9 cellular contexts compared by ENCODE assay signal in the genomic region with DNA sequence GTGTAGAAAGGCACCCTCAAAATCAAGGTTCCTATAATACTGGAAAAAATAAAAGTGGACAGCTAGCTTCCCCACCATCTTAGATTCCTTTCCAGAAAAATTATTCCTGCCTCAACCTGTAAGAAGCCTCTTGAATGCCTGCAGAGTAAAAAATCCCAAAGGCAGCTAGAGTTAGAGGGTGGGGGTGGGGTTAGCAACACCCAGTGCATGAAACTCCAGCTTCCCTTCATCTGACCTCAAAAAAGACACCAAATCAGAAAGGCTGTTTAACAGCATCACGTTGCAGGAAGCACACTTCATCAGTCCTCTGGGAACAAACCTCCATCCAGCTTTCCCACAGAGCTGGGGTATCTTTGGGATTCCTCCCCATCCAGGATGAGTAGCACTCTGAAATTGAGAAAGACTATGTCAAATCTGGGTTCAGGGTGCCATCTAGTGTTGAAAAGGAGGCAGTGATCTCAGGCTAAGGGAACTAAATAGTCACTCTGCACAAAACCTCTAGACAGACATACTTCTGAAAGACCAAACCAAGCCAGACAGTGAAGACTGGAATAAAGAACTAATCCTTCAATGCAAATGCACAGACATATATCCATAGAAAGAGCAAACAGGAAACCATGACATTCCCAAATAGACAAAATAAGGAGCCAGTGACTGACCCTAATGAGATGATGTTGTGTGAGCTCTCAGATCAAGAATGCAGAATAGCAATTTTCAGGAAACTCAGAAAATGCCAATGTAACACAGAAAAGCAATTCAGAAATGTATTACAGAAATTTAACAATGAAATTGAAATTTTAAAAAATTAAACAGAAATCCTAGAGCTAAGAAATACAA.
DNase-seq lines count a peak whose midpoint lies in the region; ATAC-seq and TF ChIP-seq lines count a peak whose summit lies in the region.
"Had no signal": no experiment of that assay in that cellular context is flagged by ENCODE, and none has a peak within 500 bp of the region (broad histone marks: within the 10 kb centered on the region; RNA-seq: fewer than 3 reads in every experiment).

No MANE protein-coding gene starts in this region.

- peak; percentile 53 for ATAC-seq in GM19035 (IDR thresholded peaks at IDR 0.05; ENCODE audit: unreplicated experiment)

- CTCF ChIA-PET in SK-N-SH (lab: Yijun Ruan, JAX), result interaction anchor here (0.6 to 2.6 kb wide), 20 partner anchors 10 to 437 kb away, joined by 3 to 16 read pairs (median 3); no protein-coding TSS in a partner anchor

- no peaks in the 10 kb centered on the region for H4K20me1 ChIP-seq in SK-N-SH (ENCODE audit: insufficient read depth)

- H2AFZ ChIP-seq in SK-N-SH (ENCODE audit: low read depth), result no peak overlapping the region

- TF ChIP-seq RAD21 in SK-N-SH (IDR thresholded peaks at IDR 0.05; ENCODE audit: low read length), result peak; percentile 78

- peaks cover 16% of the 10 kb centered on the region for H3K9me3 Mint-ChIP-seq in neural crest cell

- H3K79me2 ChIP-seq in SK-N-SH (ENCODE audit: insufficient read depth), result no peaks in the 10 kb centered on the region

- peaks cover 48% of the 10 kb centered on the region for H3K36me3 Mint-ChIP-seq in neural crest cell (ENCODE audit: low read depth)

- H3K4me1 Mint-ChIP-seq in neural crest cell, result no peaks in the 10 kb centered on the region

- no peak overlapping the region for H3K27ac ChIP-seq in SK-N-SH (ENCODE audit: low read depth in 2 of 2, low read length in 1 of 2)

- no peak for TF ChIP-seq EP300 in SK-N-SH (IDR thresholded peaks at IDR 0.05; ENCODE audit: borderline replicate concordance in 1 of 2, low read depth in 1 of 2, low read length in 1 of 2)

- no peaks in the 10 kb centered on the region for H3K4me1 ChIP-seq in SK-N-SH (ENCODE audit: control insufficient read depth in 1 of 2, insufficient read depth in 2 of 2, low read depth in 1 of 2, low read length in 1 of 2)

- DNase-seq in DMS114 treated with DMSO at 0.1 percent for 48 hours (lab: John Stamatoyannopoulos, UW; ENCODE audit: unreplicated experiment) (peak; percentile 37), HT-29 (ENCODE audit: low spot score) (peak; percentile 70), SK-N-SH (peak; percentile 42), epidermal melanocyte (ENCODE audit: insufficient read length, low spot score) (peak; percentile 19), neural crest cell (ENCODE audit: low read depth, low spot score) (no peak), NCI-H510A treated with DMSO at 0.1 percent for 48 hours (lab: John Stamatoyannopoulos, UW) (no peak), COR-L47 (lab: John Stamatoyannopoulos, UW) (no peak)
- DNase-seq: activated T-cell treated with anti-CD3 and anti-CD28 coated beads, Interleukin-2, amount 50 U/mL, for 4 hours had no signal

- WGBS in SK-N-SH (ENCODE audit: low lambda C conversion rate), result 0% methylated on average over 1 of the region's 1 CpG

- no peaks in the 10 kb centered on the region for H3K27me3 ChIP-seq in SK-N-SH (ENCODE audit: insufficient read depth)

- H3K9me2 ChIP-seq in SK-N-SH, result no peaks in the 10 kb centered on the region

- peaks cover 0 to 6% of the 10 kb centered on the region in 2 experiments for H3K36me3 ChIP-seq in SK-N-SH (replicated peaks in 1 of 2; ENCODE audit: control insufficient read depth in 1 of 2, insufficient read depth in 2 of 2, low read length in 1 of 2)

- TF ChIP-seq CTCF in SK-N-SH (IDR thresholded peaks at IDR 0.05), result peak; percentile 82
- TF ChIP-seq CTCF in neural crest cell (conservative IDR thresholded peaks at IDR 0.05), result peak; percentile 74

- H3F3A ChIP-seq in SK-N-SH (replicated peaks; ENCODE audit: insufficient read depth), result no peaks in the 10 kb centered on the region

- H3K4me3 Mint-ChIP-seq in neural crest cell, result no peak overlapping the region
- H3K4me3 Mint-ChIP-seq: activated T-cell treated with anti-CD3 and anti-CD28 coated beads, Interleukin-2, amount 50 U/mL, for 4 hours had no signal

- H3K9ac ChIP-seq in SK-N-SH, result no peak overlapping the region

- no peak overlapping the region for H3K27ac Mint-ChIP-seq in neural crest cell (ENCODE audit: unreplicated experiment)

- POLR2A ChIA-PET in SK-N-SH (lab: Yijun Ruan, JAX), result no interaction called here

- H3K9me3 ChIP-seq in SK-N-SH, result peaks cover 7% of the 10 kb centered on the region

- no peak overlapping the region for H3K4me2 ChIP-seq in SK-N-SH

- no peak overlapping the region for H3K4me3 ChIP-seq in SK-N-SH (ENCODE audit: low read depth in 2 of 2, low read length in 1 of 2)

- no peaks in the 10 kb centered on the region for H3K27me3 Mint-ChIP-seq in neural crest cell (ENCODE audit: low read depth)

TF ChIP-seq in SK-N-SH, 30 proteins besides CTCF, POLR2A, EP300 and RAD21:
- TF ChIP-seq SMC3 (IDR thresholded peaks at IDR 0.05; ENCODE audit: low read depth, low read length) (peak; percentile 57), EZH2phosphoT487 (IDR thresholded peaks at IDR 0.05; ENCODE audit: borderline replicate concordance, low read depth) (no peak)
TF ChIP-seq in SK-N-SH: peak in this region for 1.

Comparison
In these comparisons a context has a peak if more than half of its experiments do, and no peak if none do; other contexts are left out.
1. DNase-seq: peak in DMS114 treated with DMSO at 0.1 percent for 48 hours (single experiment), HT-29 (single experiment), SK-N-SH (single experiment) and epidermal melanocyte (single experiment); none in neural crest cell (single experiment), NCI-H510A treated with DMSO at 0.1 percent for 48 hours (single experiment) and COR-L47 (single experiment).